14 cellular contexts compared by ENCODE assay signal in the genomic region with DNA sequence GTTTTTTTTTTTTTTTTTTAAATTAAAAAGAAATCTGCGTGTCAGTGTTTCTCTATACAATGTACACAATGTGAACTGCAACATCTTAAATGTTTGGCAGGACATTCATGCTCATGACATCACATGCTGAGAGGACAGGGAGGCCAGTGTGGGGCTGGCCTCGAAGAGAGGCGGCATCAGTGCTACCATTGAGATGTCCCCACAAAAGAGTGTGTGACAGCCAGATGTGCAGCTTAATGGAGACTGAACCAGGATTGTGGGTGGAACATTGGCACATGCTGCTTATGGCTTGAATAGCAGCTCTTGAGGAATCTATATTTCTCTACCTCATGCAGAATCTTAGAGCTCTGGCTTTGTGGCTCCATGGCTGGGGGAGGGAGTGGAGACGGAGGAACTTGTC. TPM values are rescaled to one million over a fixed set of nuclear protein-coding genes. Genes with fewer than 3 reads are reported as not detected.
"Had no signal": no experiment of that assay in that cellular context is flagged by ENCODE, and none has a peak within 500 bp of the region (broad histone marks: within the 10 kb centered on the region; RNA-seq: fewer than 3 reads in every experiment).

No MANE protein-coding gene starts in this region.

- DNase-seq: activated CD4-positive, alpha-beta T cell treated with anti-CD3 and anti-CD28 coated beads for 1 hour; activated CD4-positive, alpha-beta T cell treated with anti-CD3 and anti-CD28 coated beads, Interleukin-2, amount 50 U/mL, for 48 hours; activated gamma-delta T cell; activated naive CD8-positive, alpha-beta T cell treated with anti-CD3 and anti-CD28 coated beads, Interleukin-2, amount 10 ng/mL, durations not matched to agents 7 days and 5 days; activated T-cell treated with anti-CD3 and anti-CD28 coated beads, Interleukin-2, amount 50 U/mL, for 48 hours; effector CD8-positive, alpha-beta T cell; immature natural killer cell; mammary epithelial cell; right cardiac atrium; T-helper 9 cell had no signal

- H3K9me3 Mint-ChIP-seq: activated naive CD8-positive, alpha-beta T cell treated with anti-CD3 and anti-CD28 coated beads, Interleukin-2, amount 10 ng/mL, durations not matched to agents 7 days and 5 days; immature natural killer cell; neural crest cell; stimulated activated effector memory CD8-positive, alpha-beta T cell treated with anti-CD3 and anti-CD28 coated beads, Interleukin-12 subunit alpha, Interleukin-12 subunit beta, amount 100 ng/mL, for 72 hours; type B pancreatic cell had no signal

- H3K4me1 Mint-ChIP-seq: immature natural killer cell had no signal

- H3K27me3 Mint-ChIP-seq: type B pancreatic cell had no signal

- H3K4me3 Mint-ChIP-seq: activated naive CD8-positive, alpha-beta T cell treated with anti-CD3 and anti-CD28 coated beads, Interleukin-2, amount 10 ng/mL, durations not matched to agents 7 days and 5 days; immature natural killer cell; neural crest cell; stimulated activated effector memory CD8-positive, alpha-beta T cell treated with anti-CD3 and anti-CD28 coated beads, Interleukin-12 subunit alpha, Interleukin-12 subunit beta, amount 100 ng/mL, for 72 hours; type B pancreatic cell had no signal

- ATAC-seq: left lobe of liver, right cardiac atrium had no signal

- H3K36me3 Mint-ChIP-seq: activated naive CD8-positive, alpha-beta T cell treated with anti-CD3 and anti-CD28 coated beads, Interleukin-2, amount 10 ng/mL, durations not matched to agents 7 days and 5 days; immature natural killer cell; stimulated activated effector memory CD8-positive, alpha-beta T cell treated with anti-CD3 and anti-CD28 coated beads, Interleukin-12 subunit alpha, Interleukin-12 subunit beta, amount 100 ng/mL, for 72 hours; type B pancreatic cell had no signal

- H3K27ac Mint-ChIP-seq: activated naive CD8-positive, alpha-beta T cell treated with anti-CD3 and anti-CD28 coated beads, Interleukin-2, amount 10 ng/mL, durations not matched to agents 7 days and 5 days; immature natural killer cell; stimulated activated effector memory CD8-positive, alpha-beta T cell treated with anti-CD3 and anti-CD28 coated beads, Interleukin-12 subunit alpha, Interleukin-12 subunit beta, amount 100 ng/mL, for 72 hours; type B pancreatic cell had no signal

RNA-seq across cellular contexts. Expression of a gene that starts 18.5 kb away (rescaled TPM):
- total RNA-seq: activated naive CD8-positive, alpha-beta T cell treated with anti-CD3 and anti-CD28 coated beads, Interleukin-2, amount 10 ng/mL, durations not matched to agents 7 days and 5 days had no signal
